In genomic region chr10:3780766-3781457, GRCh38 we compare ENCODE assay signal across 7 cellular contexts. TPM values are rescaled to one million over a fixed set of nuclear protein-coding genes. Genes with fewer than 3 reads are reported as not detected.
A peak's percentile ranks its signal among the peaks of the same experiment; 100 is the strongest.
DNase-seq lines count a peak whose midpoint lies in the region; ATAC-seq, FAIRE-seq and TF ChIP-seq lines count a peak whose summit lies in the region.

No MANE protein-coding gene starts in this region.

- peaks cover 10% of the 10 kb centered on the region; the same call in 1 of the 2 replicates for H4K20me1 ChIP-seq in KMS-11 (ENCODE audit: insufficient read depth)

- TF ChIP-seq CTCF in KMS-11 (conservative IDR thresholded peaks at IDR 0.05; ENCODE audit: low read depth, low read length) = no peak
- TF ChIP-seq CTCF in ascending aorta (IDR thresholded peaks at IDR 0.05) = no peak
- no peak for TF ChIP-seq CTCF in kidney (IDR thresholded peaks at IDR 0.05; ENCODE audit: borderline replicate concordance, extremely low read depth, insufficient read depth)

- ATAC-seq in GM18909 (IDR thresholded peaks at IDR 0.05; ENCODE audit: poor library complexity, unreplicated experiment) (no peak), HG02884 (IDR thresholded peaks at IDR 0.05; ENCODE audit: unreplicated experiment) (no peak)

- DNase-seq in ascending aorta (ENCODE audit: low spot score in 2 of 2) = no peak
- no peak for DNase-seq in kidney
- DNase-seq in HUDEP-2 (lab: John Stamatoyannopoulos, UW; ENCODE audit: unreplicated experiment in 76 of 76) = no peak

- peak overlapping the region; percentile 72 for H3K4me2 ChIP-seq in KMS-11

- H3K9me3 ChIP-seq in ascending aorta (no peaks in the 10 kb centered on the region), kidney (ENCODE audit: control insufficient read depth in 1 of 2, low read length in 2 of 2) (no peaks in the 10 kb centered on the region), stomach smooth muscle (ENCODE audit: control insufficient read depth in 2 of 2, low read length in 2 of 2) (no peaks in the 10 kb centered on the region)

- intact Hi-C loops in ascending aorta (cut with DNase I) = loop anchor here (5.0 kb wide), 1 partner anchor 986 kb away; no protein-coding TSS in a partner anchor
- intact Hi-C loops in kidney (cut with DNase I) = no loop called here

- peaks cover 49% of the 10 kb centered on the region for H3K4me1 ChIP-seq in KMS-11 (ENCODE audit: low read depth, poor library complexity, severe bottlenecking)
- peaks cover 16 to 25% of the 10 kb centered on the region in 2 donors for H3K4me1 ChIP-seq in ascending aorta
- peaks cover 24 to 29% of the 10 kb centered on the region in 2 donors for H3K4me1 ChIP-seq in kidney (ENCODE audit: control insufficient read depth in 1 of 2, insufficient read depth in 1 of 2, low read depth in 1 of 2, low read length in 2 of 2)
- H3K4me1 ChIP-seq in stomach smooth muscle (ENCODE audit: control insufficient read depth, insufficient read depth, low read length) = peaks cover 60% of the 10 kb centered on the region

- H3K27me3 ChIP-seq in KMS-11 (ENCODE audit: insufficient read depth, low read depth) (no peaks in the 10 kb centered on the region), ascending aorta (no peaks in the 10 kb centered on the region), stomach smooth muscle (ENCODE audit: control insufficient read depth in 1 of 2, insufficient read depth in 2 of 2, low read length in 2 of 2) (no peaks in the 10 kb centered on the region)

- FAIRE-seq in kidney (lab: Jason Lieb, UNC) = no peak

- H2AFZ ChIP-seq in KMS-11 (ENCODE audit: low read depth) = no peak overlapping the region

- H3K4me3 ChIP-seq in KMS-11 (IDR thresholded peaks at IDR 0.05; ENCODE audit: insufficient read depth, low read depth, low read length) (no peak overlapping the region), ascending aorta (peak overlapping the region; percentile 79 to 99), kidney (ENCODE audit: low read length in 2 of 2) (peak overlapping the region; percentile 98 to 99), stomach smooth muscle (ENCODE audit: low read length in 2 of 2) (peak overlapping the region; percentile 96 to 98)

- H3K79me2 ChIP-seq in KMS-11 (ENCODE audit: insufficient read depth, low read depth) = peaks cover 73% of the 10 kb centered on the region

- H3K36me3 ChIP-seq in KMS-11 (ENCODE audit: insufficient read depth) = peaks cover 36% of the 10 kb centered on the region
- peaks cover 49 to 75% of the 10 kb centered on the region in 2 donors for H3K36me3 ChIP-seq in ascending aorta
- H3K36me3 ChIP-seq in kidney (ENCODE audit: control insufficient read depth in 1 of 2, insufficient read depth in 2 of 2, low read length in 2 of 2) = peaks cover 37 to 66% of the 10 kb centered on the region in 2 donors
- peaks cover 42 to 43% of the 10 kb centered on the region in 2 donors for H3K36me3 ChIP-seq in stomach smooth muscle (ENCODE audit: control insufficient read depth in 2 of 2, insufficient read depth in 2 of 2, low read length in 2 of 2)

- H3K27ac ChIP-seq in KMS-11 = no peak overlapping the region
- H3K27ac ChIP-seq in ascending aorta = peak overlapping the region; percentile 97 to 100
- peak overlapping the region; percentile 100 for H3K27ac ChIP-seq in kidney (ENCODE audit: low read depth in 2 of 2, low read length in 2 of 2)
- peak overlapping the region; percentile 99 for H3K27ac ChIP-seq in stomach smooth muscle (ENCODE audit: low read length)

- H3K9ac ChIP-seq in KMS-11 (no peak overlapping the region), kidney (ENCODE audit: low read length in 2 of 2) (peak overlapping the region; percentile 61 to 100), stomach smooth muscle (ENCODE audit: low read length in 2 of 2) (peak overlapping the region; percentile 69 to 100)

RNA-seq across cellular contexts. Expression of gene KLF6, which starts 4.1 kb away (rescaled TPM):
- total RNA-seq in ascending aorta (144 TPM), kidney (230 TPM)
- 27.8 TPM for polyA plus RNA-seq in kidney (ENCODE audit: insufficient read depth, low read depth, low replicate concordance)
